In genomic region chr2:181165199-181165868, GRCh38 we compare ENCODE assay signal across 10 cellular contexts.
DNase-seq lines count a peak whose midpoint lies in the region; ATAC-seq, FAIRE-seq and TF ChIP-seq lines count a peak whose summit lies in the region.
"Had no signal": no experiment of that assay in that cellular context is flagged by ENCODE, and none has a peak within 500 bp of the region (broad histone marks: within the 10 kb centered on the region; RNA-seq: fewer than 3 reads in every experiment).

No MANE protein-coding gene starts in this region.

- H2BK15ac ChIP-seq in mesendoderm (replicated peaks; ENCODE audit: low read depth): no peak overlapping the region

- 0 out of 2 replicates have a peak, but pooled peaks cover 3% of the 10 kb centered on the region for H3K9me3 ChIP-seq in PC-3 (ENCODE audit: low read length)
- no peaks in the 10 kb centered on the region for H3K9me3 ChIP-seq in left lung

- no peaks in the 10 kb centered on the region for H4K20me1 ChIP-seq in PC-3 (ENCODE audit: low read length)

- H3K9ac ChIP-seq in PC-3 (ENCODE audit: low read length): no peak overlapping the region
- no peak overlapping the region for H3K9ac ChIP-seq in mesendoderm (ENCODE audit: low read length)

- peak; percentile 95 for FAIRE-seq in GM12892 (lab: Jason Lieb, UNC)
- FAIRE-seq: G401.6 had no signal

- no peak for TF ChIP-seq POLR2A in GM12892 (IDR thresholded peaks at IDR 0.05; ENCODE audit: low read depth, low read length)

- H3K27ac ChIP-seq in PC-3 (ENCODE audit: low read length): no peak overlapping the region
- H3K27ac ChIP-seq in left lung: no peak overlapping the region
- H3K27ac ChIP-seq in mesendoderm (ENCODE audit: low read depth, low read length): no peak overlapping the region

- no peak overlapping the region for H2AFZ ChIP-seq in PC-3 (ENCODE audit: low read length)

- H3K4ac ChIP-seq in mesendoderm (ENCODE audit: low read depth, low read length): no peak overlapping the region

- POLR2A ChIA-PET in PC-3 (lab: Charles Lee; ENCODE audit: unreplicated experiment): no interaction called here

- no peak for DNase-seq in GM12892 (ENCODE audit: insufficient read length)
- peak; percentile 7 for DNase-seq in effector CD4-positive, alpha-beta T cell
- no peak for DNase-seq in PC-3
- no peak for DNase-seq in hippocampal formation (lab: John Stamatoyannopoulos, UW)
- DNase-seq in left lung: no peak
- DNase-seq in mesendoderm: no peak
- DNase-seq: amniotic stem cell had no signal

- CTCF ChIA-PET in PC-3 (lab: Charles Lee): no interaction called here

- H3K4me3 ChIP-seq in PC-3 (ENCODE audit: low read length): no peak overlapping the region
- H3K4me3 ChIP-seq in left lung: no peak overlapping the region
- no peak overlapping the region for H3K4me3 ChIP-seq in mesendoderm (ENCODE audit: low read length)

- ATAC-seq in GM19468 (IDR thresholded peaks at IDR 0.05; ENCODE audit: extremely low read depth, unreplicated experiment): peak; percentile 63
- peak; percentile 73 for ATAC-seq in HG03342 (IDR thresholded peaks at IDR 0.05; ENCODE audit: unreplicated experiment)
- ATAC-seq in PC-3: no peak
- ATAC-seq in left lung: no peak

- intact Hi-C loops in PC-3 (cut with micrococcal nuclease): no loop called here
- intact Hi-C loops in left lung (cut with DNase I): no loop called here

- no TSS peak for BruUV-seq in PC-3 (replicated peaks; lab: Mats Ljungman, UMichigan)

- H3K23ac ChIP-seq in mesendoderm (ENCODE audit: low read length): no peak overlapping the region

- H3F3A ChIP-seq in PC-3 (ENCODE audit: low read length, unreplicated experiment): no peaks in the 10 kb centered on the region

- no CpG with 5 or more reads among the region's 6 CpGs for WGBS in mesendoderm (ENCODE audit: extremely low coverage, insufficient coverage, low lambda C conversion rate)

- H3K18ac ChIP-seq in mesendoderm (ENCODE audit: low read length): no peak overlapping the region

- no peak overlapping the region for H2AK5ac ChIP-seq in mesendoderm (ENCODE audit: low read length)

- H3K27me3 ChIP-seq in PC-3 (ENCODE audit: low read length) (no peaks in the 10 kb centered on the region), left lung (no peaks in the 10 kb centered on the region), mesendoderm (ENCODE audit: insufficient read depth, low read length, poor library complexity) (no peaks in the 10 kb centered on the region)

- H4K5ac ChIP-seq in mesendoderm (ENCODE audit: low read length): no peak overlapping the region

- H3K79me2 ChIP-seq in PC-3 (ENCODE audit: low read length) (no peaks in the 10 kb centered on the region), mesendoderm (ENCODE audit: control insufficient read depth, insufficient read depth, low read length) (no peaks in the 10 kb centered on the region)

- H3K79me1 ChIP-seq in mesendoderm (ENCODE audit: low read length): no peaks in the 10 kb centered on the region

- H2BK120ac ChIP-seq in mesendoderm (ENCODE audit: low read depth, low read length): no peak overlapping the region

- no peak overlapping the region for H4K8ac ChIP-seq in mesendoderm (ENCODE audit: low read depth, low read length)

- TF ChIP-seq CTCF in PC-3 (conservative IDR thresholded peaks at IDR 0.05; ENCODE audit: low read depth, low read length) (no peak), left lung (IDR thresholded peaks at IDR 0.05) (no peak)

- H2BK5ac ChIP-seq in mesendoderm (ENCODE audit: low read length): no peak overlapping the region

- H3K4me1 ChIP-seq in PC-3 (ENCODE audit: insufficient read depth, low read length) (peaks cover 11% of the 10 kb centered on the region), left lung (peaks cover 0 to 4% of the 10 kb centered on the region in 2 donors), mesendoderm (ENCODE audit: control insufficient read depth, low read depth, low read length) (no peaks in the 10 kb centered on the region)

- H3K36me3 ChIP-seq in PC-3 (ENCODE audit: low read depth, low read length) (no peaks in the 10 kb centered on the region), left lung (no peaks in the 10 kb centered on the region), mesendoderm (ENCODE audit: control insufficient read depth, insufficient read depth, low read length) (no peaks in the 10 kb centered on the region)

- H3K9me2 ChIP-seq in PC-3 (replicated peaks; ENCODE audit: low read length): no peaks in the 10 kb centered on the region

- H3K4me2 ChIP-seq in PC-3 (ENCODE audit: low read length): no peak overlapping the region
- no peak overlapping the region for H3K4me2 ChIP-seq in mesendoderm (ENCODE audit: low read length)

- no peak overlapping the region for H3K56ac ChIP-seq in mesendoderm (ENCODE audit: low read length)

Comparison
In these comparisons a context has a peak if more than half of its experiments do, and no peak if none do; other contexts are left out.
1. ATAC-seq: peak in GM19468 (single experiment) and HG03342 (single experiment); none in PC-3 (single experiment) and left lung (single experiment).